In genomic region chr10:100730739-100731602, GRCh38 we compare ENCODE assay signal across 8 cellular contexts. TPM values are rescaled to one million over a fixed set of nuclear protein-coding genes. Genes with fewer than 3 reads are reported as not detected.
A peak's percentile ranks its signal among the peaks of the same experiment; 100 is the strongest.
DNase-seq lines count a peak whose midpoint lies in the region; ATAC-seq and TF ChIP-seq lines count a peak whose summit lies in the region.

No MANE protein-coding gene starts in this region.

- peaks cover 25% of the 10 kb centered on the region for H3K4me1 Mint-ChIP-seq in activated CD4-positive, alpha-beta T cell treated with anti-CD3 and anti-CD28 coated beads, Interleukin-2, amount 10 ng/mL, durations not matched to agents 7 days and 5 days

- ATAC-seq in Right ventricle myocardium inferior (peak; percentile 42), HG03095 (IDR thresholded peaks at IDR 0.05; ENCODE audit: unreplicated experiment) (peak; percentile 59), thoracic aorta (ENCODE audit: insufficient number of reproducible peaks, low FRiP score, low read depth) (no peak)

- peaks cover 15 to 23% of the 10 kb centered on the region in 2 donors for H3K4me1 ChIP-seq in thoracic aorta (ENCODE audit: control insufficient read depth in 1 of 2, low read depth in 2 of 2)

- H3K36me3 Mint-ChIP-seq in activated CD4-positive, alpha-beta T cell treated with anti-CD3 and anti-CD28 coated beads, Interleukin-2, amount 10 ng/mL, durations not matched to agents 7 days and 5 days (ENCODE audit: low read depth) = no peaks in the 10 kb centered on the region

- no peak overlapping the region for H3K27ac Mint-ChIP-seq in activated CD4-positive, alpha-beta T cell treated with anti-CD3 and anti-CD28 coated beads, Interleukin-2, amount 10 ng/mL, durations not matched to agents 7 days and 5 days

- intact Hi-C loops in Right ventricle myocardium inferior (cut with DNase I) = no loop called here
- intact Hi-C loops in cardiac septum (cut with DNase I) = no loop called here

- H3K36me3 ChIP-seq in kidney epithelial cell (ENCODE audit: control insufficient read depth, insufficient read depth, low read length) (no peaks in the 10 kb centered on the region), thoracic aorta (no peaks in the 10 kb centered on the region)

- no peak overlapping the region for H3K27ac ChIP-seq in thoracic aorta

- POLR2A ChIA-PET in activated CD4-positive, alpha-beta T cell treated with anti-CD3 and anti-CD28 coated beads, Interleukin-2, amount 10 ng/mL, durations not matched to agents 7 days and 5 days (lab: Charles Lee) = no interaction called here

- peaks cover 90% of the 10 kb centered on the region for H3K27me3 Mint-ChIP-seq in activated CD4-positive, alpha-beta T cell treated with anti-CD3 and anti-CD28 coated beads, Interleukin-2, amount 10 ng/mL, durations not matched to agents 7 days and 5 days

- peak overlapping the region; percentile 37 for H3K4me3 Mint-ChIP-seq in activated CD4-positive, alpha-beta T cell treated with anti-CD3 and anti-CD28 coated beads, Interleukin-2, amount 10 ng/mL, durations not matched to agents 7 days and 5 days

- H3K9me3 ChIP-seq in thoracic aorta = no peaks in the 10 kb centered on the region

- H3K4me3 ChIP-seq in kidney epithelial cell (ENCODE audit: low read depth, low read length) (peak overlapping the region; percentile 48), thoracic aorta (peak overlapping the region; percentile 53)

- DNase-seq in Right ventricle myocardium inferior (ENCODE audit: missing footprints) (no peak), cardiac septum (ENCODE audit: low spot score) (no peak), kidney epithelial cell (ENCODE audit: low read depth) (no peak), thoracic aorta (ENCODE audit: low spot score) (no peak), DMS 273 (lab: John Stamatoyannopoulos, UW; ENCODE audit: unreplicated experiment) (no peak), OCI-M2 (lab: John Stamatoyannopoulos, UW; ENCODE audit: unreplicated experiment) (no peak)
- DNase-seq in activated CD4-positive, alpha-beta T cell treated with anti-CD3 and anti-CD28 coated beads, Interleukin-2, amount 10 ng/mL, durations not matched to agents 7 days and 5 days = peak; percentile 44

- H3K9me3 Mint-ChIP-seq in activated CD4-positive, alpha-beta T cell treated with anti-CD3 and anti-CD28 coated beads, Interleukin-2, amount 10 ng/mL, durations not matched to agents 7 days and 5 days = no peaks in the 10 kb centered on the region

- TF ChIP-seq CTCF in kidney epithelial cell (IDR thresholded peaks at IDR 0.05; ENCODE audit: insufficient read depth, low read length, poor library complexity, severe bottlenecking) = no peak
- no peak for TF ChIP-seq CTCF in thoracic aorta (IDR thresholded peaks at IDR 0.05)

- no peaks in the 10 kb centered on the region for H3K27me3 ChIP-seq in kidney epithelial cell (ENCODE audit: control insufficient read depth, insufficient read depth, low read length)
- peaks cover 38% of the 10 kb centered on the region for H3K27me3 ChIP-seq in thoracic aorta (replicated peaks; ENCODE audit: insufficient read depth)

- CTCF ChIA-PET in activated CD4-positive, alpha-beta T cell treated with anti-CD3 and anti-CD28 coated beads, Interleukin-2, amount 10 ng/mL, durations not matched to agents 7 days and 5 days (lab: Charles Lee) = no interaction called here

RNA-seq across cellular contexts. Expression of gene PAX2, which starts 14.4 kb away (rescaled TPM):
- not detected for total RNA-seq in Right ventricle myocardium inferior
- not detected for total RNA-seq in cardiac septum
- total RNA-seq in activated CD4-positive, alpha-beta T cell treated with anti-CD3 and anti-CD28 coated beads, Interleukin-2, amount 10 ng/mL, durations not matched to agents 7 days and 5 days = not detected
- 5.1 and 7.9 TPM in 2 replicates for total RNA-seq in kidney epithelial cell
- not detected for total RNA-seq in thoracic aorta
